ENCODE assay signal across 2 cellular contexts in genomic region chr20:6112965-6113364, GRCh38. TPM values are rescaled to one million over a fixed set of nuclear protein-coding genes. Genes with fewer than 3 reads are reported as not detected.
"Had no signal": no experiment of that assay in that cellular context is flagged by ENCODE, and none has a peak within 500 bp of the region (broad histone marks: within the 10 kb centered on the region; RNA-seq: fewer than 3 reads in every experiment).

No MANE protein-coding gene starts in this region.

RNA-seq across cellular contexts. Expression of gene LRRN4, which starts 59.1 kb away (rescaled TPM):
- total RNA-seq: LHCN-M2, NCI-H460 had no signal
